In genomic region chr22:42959472-42960145, GRCh38 we compare ENCODE assay signal across 1 cellular context.
TF ChIP-seq lines count a peak whose summit lies in the region.

No MANE protein-coding gene starts in this region.

TF ChIP-seq in A549, 52 proteins besides CTCF, POLR2A, EP300 and RAD21 (continued from another document):
- no peak for TF ChIP-seq ZC3H11A (IDR thresholded peaks at IDR 0.05)
- TF ChIP-seq, protein P1, sequence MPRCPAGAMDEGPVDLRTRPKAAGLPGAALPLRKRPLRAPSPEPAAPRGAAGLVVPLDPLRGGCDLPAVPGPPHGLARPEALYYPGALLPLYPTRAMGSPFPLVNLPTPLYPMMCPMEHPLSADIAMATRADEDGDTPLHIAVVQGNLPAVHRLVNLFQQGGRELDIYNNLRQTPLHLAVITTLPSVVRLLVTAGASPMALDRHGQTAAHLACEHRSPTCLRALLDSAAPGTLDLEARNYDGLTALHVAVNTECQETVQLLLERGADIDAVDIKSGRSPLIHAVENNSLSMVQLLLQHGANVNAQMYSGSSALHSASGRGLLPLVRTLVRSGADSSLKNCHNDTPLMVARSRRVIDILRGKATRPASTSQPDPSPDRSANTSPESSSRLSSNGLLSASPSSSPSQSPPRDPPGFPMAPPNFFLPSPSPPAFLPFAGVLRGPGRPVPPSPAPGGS (IDR thresholded peaks at IDR 0.05) = no peak
- no peak for TF ChIP-seq BHLHE40 (IDR thresholded peaks at IDR 0.05; ENCODE audit: low read depth, low read length)
- TF ChIP-seq GATA3 (IDR thresholded peaks at IDR 0.05; ENCODE audit: borderline replicate concordance) = peak; percentile 34; the same call in 1 of the 2 replicates
- 0 out of 3 replicates have a peak, but pooled peaks have one; percentile 11 for TF ChIP-seq SMC3 (IDR thresholded peaks at IDR 0.05)
- TF ChIP-seq CBX8 (IDR thresholded peaks at IDR 0.05) = no peak
- no peak for TF ChIP-seq RNF2 (IDR thresholded peaks at IDR 0.05; ENCODE audit: borderline replicate concordance, low read depth)
TF ChIP-seq in A549: peak in this region for 5.
